Comparison of ENCODE assay signal across 1 cellular context in genomic region chr14:103846569-103847438, GRCh38.
TF ChIP-seq lines count a peak whose summit lies in the region.

No MANE protein-coding gene starts in this region.

TF ChIP-seq in IMR-90, 13 proteins besides CTCF, POLR2A, EP300 and RAD21 (continued from another document):
- no peak for TF ChIP-seq BHLHE40 (IDR thresholded peaks at IDR 0.05; ENCODE audit: low read depth, low read length)
- TF ChIP-seq NFE2L2 (IDR thresholded peaks at IDR 0.05; ENCODE audit: low read depth, low read length), result no peak
